In genomic region chr3:13714251-13714916, GRCh38 we compare ENCODE assay signal across 1 cellular context.
TF ChIP-seq lines count a peak whose summit lies in the region.

No MANE protein-coding gene starts in this region.

TF ChIP-seq in HepG2, 621 proteins besides CTCF, POLR2A, EP300 and RAD21 (continued from another document):
- TF ChIP-seq ZHX2 (IDR thresholded peaks at IDR 0.05; ENCODE audit: low read depth) (no peak), ZHX2 (CRISPR knock-in tag; IDR thresholded peaks at IDR 0.05; ENCODE audit: borderline replicate concordance) (no peak), ATF2 (CRISPR knock-in tag; IDR thresholded peaks at IDR 0.05) (no peak), TRIM24 (CRISPR knock-in tag; IDR thresholded peaks at IDR 0.05) (no peak), SMAD1 (CRISPR knock-in tag; IDR thresholded peaks at IDR 0.05; ENCODE audit: borderline replicate concordance, low read depth) (no peak), MIXL1 (CRISPR knock-in tag; IDR thresholded peaks at IDR 0.05) (no peak), CCAR2 (optimal IDR thresholded peaks at IDR 0.05; ENCODE audit: low read depth, low read length) (no peak), THRA (CRISPR knock-in tag; IDR thresholded peaks at IDR 0.05; ENCODE audit: borderline replicate concordance) (no peak), ZNF160 (CRISPR knock-in tag; IDR thresholded peaks at IDR 0.05) (no peak), SMAD9 (CRISPR knock-in tag; IDR thresholded peaks at IDR 0.05) (no peak), BRD4 (CRISPR knock-in tag; IDR thresholded peaks at IDR 0.05) (no peak), MXD1 (CRISPR knock-in tag; IDR thresholded peaks at IDR 0.05) (no peak), JUN (CRISPR knock-in tag; IDR thresholded peaks at IDR 0.05) (no peak), ZNF883 (CRISPR knock-in tag; IDR thresholded peaks at IDR 0.05; ENCODE audit: not compliant biosample characterization) (no peak), ZNF274 (CRISPR knock-in tag; IDR thresholded peaks at IDR 0.05) (no peak), FOXC1 (CRISPR knock-in tag; IDR thresholded peaks at IDR 0.05; ENCODE audit: borderline replicate concordance) (no peak)
TF ChIP-seq in HepG2: peak in this region for 0.
